ENCODE assay signal across 1 cellular context in genomic region chr10:5812283-5813090, GRCh38.
TF ChIP-seq lines count a peak whose summit lies in the region.

No MANE protein-coding gene starts in this region.

TF ChIP-seq in HEK293, 187 proteins besides CTCF, POLR2A, EP300 and RAD21 (continued from another document):
- TF ChIP-seq ZNF518A (tag by site-specific recombination; conservative IDR thresholded peaks at IDR 0.05; ENCODE audit: low read depth) (no peak), ZXDB (tag by site-specific recombination; IDR thresholded peaks at IDR 0.05) (peak; percentile 100), ZNF501 (tag by site-specific recombination; IDR thresholded peaks at IDR 0.05) (peak; percentile 34; the same call in 1 of the 2 replicates), ZFP37 (tag by site-specific recombination; IDR thresholded peaks at IDR 0.05) (peak; percentile 46; the same call in 1 of the 2 replicates), ZNF658 (tag by site-specific recombination; IDR thresholded peaks at IDR 0.05) (no peak), ZBTB20 (tag by site-specific recombination; IDR thresholded peaks at IDR 0.05) (peak; percentile 96), YY1 (tag by site-specific recombination; IDR thresholded peaks at IDR 0.05) (0 out of 2 replicates have a peak, but pooled peaks have one; percentile 16), ZNF580 (tag by site-specific recombination; IDR thresholded peaks at IDR 0.05) (no peak), ZNF561 (tag by site-specific recombination; IDR thresholded peaks at IDR 0.05; ENCODE audit: borderline replicate concordance) (0 out of 2 replicates have a peak, but pooled peaks have one; percentile 25), MZF1 (tag by site-specific recombination; IDR thresholded peaks at IDR 0.05; ENCODE audit: borderline replicate concordance) (no peak), ZNF18 (tag by site-specific recombination; IDR thresholded peaks at IDR 0.05) (no peak)
TF ChIP-seq in HEK293: peak in this region for 12.
